Comparison of ENCODE assay signal across 15 cellular contexts in the genomic region with DNA sequence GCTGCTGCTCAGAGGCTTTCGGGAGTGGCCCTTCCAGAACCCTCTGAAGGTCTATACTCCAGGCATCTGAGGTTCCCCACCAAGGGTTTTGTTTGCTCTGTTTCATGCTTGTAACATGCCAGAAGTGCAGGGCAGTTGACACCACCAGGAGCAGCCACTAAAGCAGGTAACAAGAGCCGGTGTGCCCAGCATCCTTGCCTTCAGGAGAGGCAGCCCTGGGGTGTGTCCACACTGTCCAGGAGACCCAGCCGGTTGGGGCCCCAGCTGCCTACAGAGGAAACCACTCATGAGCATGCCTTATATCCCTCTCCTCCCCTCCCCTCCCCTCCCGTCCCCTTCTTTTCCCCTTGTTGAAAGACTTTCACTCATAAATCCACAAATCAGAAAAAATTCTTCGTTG.
DNase-seq lines count a peak whose midpoint lies in the region; ATAC-seq, FAIRE-seq and TF ChIP-seq lines count a peak whose summit lies in the region.
"Had no signal": no experiment of that assay in that cellular context is flagged by ENCODE, and none has a peak within 500 bp of the region (broad histone marks: within the 10 kb centered on the region; RNA-seq: fewer than 3 reads in every experiment).

No MANE protein-coding gene starts in this region.

- no peak overlapping the region for H2BK15ac ChIP-seq in neuronal stem cell (ENCODE audit: low read length)

- no peak overlapping the region for H3K4me2 ChIP-seq in neuronal stem cell (ENCODE audit: insufficient read depth, low read length, poor library complexity, severe bottlenecking)
- H3K4me2 ChIP-seq: A549 had no signal

- H2BK120ac ChIP-seq in neuronal stem cell (ENCODE audit: low read depth, low read length): no peak overlapping the region

- H3K27me3 ChIP-seq in left ventricle myocardium inferior (ENCODE audit: low read depth) (peaks cover 39% of the 10 kb centered on the region), neuronal stem cell (ENCODE audit: control insufficient read depth in 3 of 3, insufficient read depth in 3 of 3, low read depth in 1 of 3, low read length in 3 of 3) (peaks cover 0 to 26% (median 11%) of the 10 kb centered on the region in 3 experiments), small intestine (ENCODE audit: control insufficient read depth in 2 of 2, insufficient read depth in 2 of 2, low read length in 2 of 2) (peaks cover 5 to 18% of the 10 kb centered on the region in 2 donors)
- H3K27me3 ChIP-seq: BE2C had no signal

- peak overlapping the region; percentile 62 for H3K27ac ChIP-seq in left ventricle myocardium inferior (replicated peaks)
- H3K27ac ChIP-seq in neuronal stem cell (replicated peaks; ENCODE audit: low read length): no peak overlapping the region
- H3K27ac ChIP-seq in small intestine (ENCODE audit: low read depth in 1 of 2, low read length in 1 of 2): no peak overlapping the region
- H3K27ac ChIP-seq: A549 had no signal

- peaks cover 60% of the 10 kb centered on the region for H3K4me1 Mint-ChIP-seq in chondrocyte (ENCODE audit: low read depth)

- no peak overlapping the region for H3K14ac ChIP-seq in neuronal stem cell (ENCODE audit: low read length)

- H3K9me3 Mint-ChIP-seq in chondrocyte (ENCODE audit: low read depth): no peaks in the 10 kb centered on the region
- H3K9me3 Mint-ChIP-seq: CD4-positive, CD25-positive, alpha-beta regulatory T cell; H9 had no signal

- TF ChIP-seq CTCF in left ventricle myocardium inferior (IDR thresholded peaks at IDR 0.05; ENCODE audit: borderline replicate concordance) (no peak), chondrocyte (IDR thresholded peaks at IDR 0.05) (no peak), GM13976 (IDR thresholded peaks at IDR 0.05; ENCODE audit: borderline replicate concordance, control extremely low read depth, extremely low read depth, insufficient read depth, missing control alignments) (no peak)

- no peak overlapping the region for H3K23ac ChIP-seq in neuronal stem cell (ENCODE audit: low read depth, low read length, poor library complexity)

- H3K4me3 Mint-ChIP-seq in chondrocyte (ENCODE audit: unreplicated experiment): no peak overlapping the region
- H3K4me3 Mint-ChIP-seq: CD4-positive, CD25-positive, alpha-beta regulatory T cell; H9 had no signal

- H3K36me3 Mint-ChIP-seq in chondrocyte (ENCODE audit: low read depth): no peaks in the 10 kb centered on the region
- H3K36me3 Mint-ChIP-seq: CD4-positive, CD25-positive, alpha-beta regulatory T cell had no signal

- no peaks in the 10 kb centered on the region for H3K79me1 ChIP-seq in neuronal stem cell (ENCODE audit: low read depth, low read length)

- peaks cover 5% of the 10 kb centered on the region for H3K27me3 Mint-ChIP-seq in chondrocyte (ENCODE audit: low read depth)

- intact Hi-C loops in left ventricle myocardium inferior (cut with micrococcal nuclease) (loop anchor here (5.0 kb wide), 1 partner anchor 478 kb away; no protein-coding TSS in a partner anchor), left ventricle myocardium superior (cut with micrococcal nuclease) (loop anchor here (10.0 kb wide), 1 partner anchor 475 kb away; no protein-coding TSS in a partner anchor)

- H4K91ac ChIP-seq in neuronal stem cell (ENCODE audit: low read depth, low read length, poor library complexity): peak overlapping the region; percentile 75

- H3K9ac ChIP-seq in neuronal stem cell (ENCODE audit: low read depth, low read length, poor library complexity): no peak overlapping the region

- H3K4me1 ChIP-seq in left ventricle myocardium inferior (peaks cover 25% of the 10 kb centered on the region), neuronal stem cell (ENCODE audit: control insufficient read depth in 2 of 2, insufficient read depth in 1 of 2, low read depth in 1 of 2, low read length in 2 of 2) (peaks cover 3% of the 10 kb centered on the region in 2 donors), small intestine (ENCODE audit: control insufficient read depth in 2 of 2, insufficient read depth in 1 of 2, low read depth in 1 of 2, low read length in 1 of 2) (no peaks in the 10 kb centered on the region)
- H3K4me1 ChIP-seq: BE2C had no signal

- no peak for DNase-seq in left ventricle myocardium inferior
- DNase-seq in left ventricle myocardium superior: no peak
- peak; percentile 69 for DNase-seq in chondrocyte (ENCODE audit: low spot score)
- DNase-seq in neuronal stem cell (ENCODE audit: low spot score): no peak
- no peak for DNase-seq in GM13976 (ENCODE audit: low spot score)
- no peak for DNase-seq in small intestine
- DNase-seq: BE2C; CD4-positive, CD25-positive, alpha-beta regulatory T cell; DMS79; GOT3; H9; IMR-90 had no signal

- H3K36me3 ChIP-seq in left ventricle myocardium inferior: no peaks in the 10 kb centered on the region
- no peaks in the 10 kb centered on the region for H3K36me3 ChIP-seq in neuronal stem cell (replicated peaks in 1 of 2; ENCODE audit: control insufficient read depth in 2 of 2, insufficient read depth in 2 of 2, low read length in 2 of 2)
- no peaks in the 10 kb centered on the region for H3K36me3 ChIP-seq in small intestine (ENCODE audit: control insufficient read depth in 2 of 2, insufficient read depth in 2 of 2, low read length in 2 of 2)
- H3K36me3 ChIP-seq: BE2C had no signal

- no peak overlapping the region for H2BK5ac ChIP-seq in neuronal stem cell (ENCODE audit: low read length)

- no peaks in the 10 kb centered on the region for H3K9me3 ChIP-seq in left ventricle myocardium inferior (replicated peaks)
- H3K9me3 ChIP-seq in neuronal stem cell (replicated peaks in 1 of 2; ENCODE audit: control insufficient read depth in 2 of 2, insufficient read depth in 1 of 2, low read depth in 1 of 2, low read length in 2 of 2): no peaks in the 10 kb centered on the region
- no peaks in the 10 kb centered on the region for H3K9me3 ChIP-seq in small intestine (ENCODE audit: control insufficient read depth, low read depth)
- H3K9me3 ChIP-seq: A549, BE2C had no signal

- no peak for FAIRE-seq in small intestine (lab: Jason Lieb, UNC)
- FAIRE-seq: A549, GM12878 had no signal

- H2AFZ ChIP-seq in neuronal stem cell (ENCODE audit: low read length): no peak overlapping the region

- no CpG with 5 or more reads among the region's 5 CpGs for WGBS in neuronal stem cell (ENCODE audit: extremely low coverage in 2 of 2, insufficient read length in 2 of 2, insufficient replicate concordance in 1 of 2), 2 donors
- WGBS in small intestine, 3 donors: 80 to 85% (median 85%) methylated on average over 4 to 5 of the region's 5 CpGs

- in situ Hi-C loops in GM13976 (cut with MboI; ENCODE audit: low sequenced_read_pairs, unreplicated experiment): no loop called here

- H3K4me3 ChIP-seq in left ventricle myocardium inferior (no peak overlapping the region), neuronal stem cell (ENCODE audit: low read length in 2 of 2) (no peak overlapping the region), small intestine (ENCODE audit: low read depth in 1 of 2, low read length in 2 of 2) (no peak overlapping the region)
- H3K4me3 ChIP-seq: A549, GM12878 had no signal

- no peak overlapping the region for H2BK12ac ChIP-seq in neuronal stem cell (ENCODE audit: low read length)

- no peak overlapping the region for H3K18ac ChIP-seq in neuronal stem cell (ENCODE audit: low read length)

- no peak overlapping the region for H3K4ac ChIP-seq in neuronal stem cell (ENCODE audit: low read length)

- H2AK5ac ChIP-seq in neuronal stem cell (ENCODE audit: low read depth, low read length): peak overlapping the region; percentile 36

- no peak overlapping the region for H3K27ac Mint-ChIP-seq in chondrocyte (ENCODE audit: unreplicated experiment)
- H3K27ac Mint-ChIP-seq: CD4-positive, CD25-positive, alpha-beta regulatory T cell had no signal

- no peak overlapping the region for H4K8ac ChIP-seq in neuronal stem cell (ENCODE audit: low read depth, low read length)

- no peak for ATAC-seq in left ventricle myocardium superior
- no peak for ATAC-seq in GM21786 (IDR thresholded peaks at IDR 0.05; ENCODE audit: unreplicated experiment)
- ATAC-seq: A549, GM12878 had no signal
